In the genomic region with DNA sequence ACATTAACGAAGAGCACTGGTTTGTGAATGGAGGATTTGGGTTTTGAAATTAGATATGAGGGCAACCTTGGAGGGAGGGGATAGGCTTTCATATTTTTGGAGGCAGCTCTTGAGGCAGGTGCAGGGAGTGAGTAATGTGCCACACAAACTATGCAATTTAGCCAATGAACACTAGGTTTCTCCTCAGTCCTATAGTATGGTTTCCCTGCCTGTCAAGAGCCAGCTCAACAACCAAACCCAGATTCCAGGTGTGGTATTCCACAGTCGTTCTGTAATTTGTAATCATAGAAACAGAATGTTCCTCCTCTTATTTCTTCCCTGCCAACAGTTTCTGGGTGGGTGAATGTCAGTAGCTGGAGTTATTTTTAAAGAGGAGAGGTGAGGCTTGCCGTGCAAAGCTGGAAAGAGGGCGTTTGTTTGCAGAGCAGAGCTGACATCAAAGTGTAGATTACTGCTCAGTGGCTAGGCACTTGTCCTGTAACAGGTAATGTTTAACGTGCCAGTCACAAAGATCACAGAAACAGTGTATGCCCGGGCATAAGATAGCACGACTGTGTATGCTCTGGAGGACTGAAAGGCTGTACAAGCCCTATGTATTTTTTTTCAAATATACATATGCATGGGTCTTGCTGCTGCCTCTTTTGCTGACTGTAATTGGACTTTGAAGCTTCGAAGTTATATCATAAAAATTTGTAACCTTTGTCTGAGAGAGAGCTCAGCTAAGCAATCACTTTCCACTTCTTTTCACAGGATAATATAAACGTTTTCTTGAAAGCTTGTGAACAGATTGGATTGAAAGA, we compare ENCODE assay signal across 8 cellular contexts.
DNase-seq lines count a peak whose midpoint lies in the region; ATAC-seq lines count a peak whose summit lies in the region.

No MANE protein-coding gene starts in this region.

- no peaks in the 10 kb centered on the region for H3K9me3 ChIP-seq in skeletal muscle satellite cell (replicated peaks; ENCODE audit: low read length)

- H3K27ac Mint-ChIP-seq in T-cell: peak overlapping the region; percentile 84 to 98

- H3K4me3 Mint-ChIP-seq in T-cell: peak overlapping the region; percentile 77 to 79 (median 79)

- CTCF ChIA-PET in T-cell (lab: Charles Lee): interaction anchor here (0.5 to 3.5 kb wide), 15 partner anchors 10 to 1718 kb away, joined by 3 to 14 read pairs (median 4); no protein-coding TSS in a partner anchor

- POLR2A ChIA-PET in T-cell (lab: Charles Lee): interaction anchor here (0.6 to 0.8 kb wide), 3 partner anchors 14 to 1116 kb away, joined by 3 to 7 read pairs (median 4); no protein-coding TSS in a partner anchor

- peak overlapping the region; percentile 71 for H3K4me2 ChIP-seq in skeletal muscle satellite cell (ENCODE audit: low read length)

- no peak overlapping the region for H3K4me3 ChIP-seq in skeletal muscle satellite cell (ENCODE audit: low read length)

- peaks cover 4% of the 10 kb centered on the region for H3K36me3 Mint-ChIP-seq in T-cell

- H3K4me1 ChIP-seq in skeletal muscle satellite cell (ENCODE audit: control insufficient read depth, insufficient read depth, low read length): peaks cover 53% of the 10 kb centered on the region

- peak overlapping the region; percentile 50 for H3K9ac ChIP-seq in skeletal muscle satellite cell (ENCODE audit: low read depth, low read length)

- H3K27ac ChIP-seq in substantia nigra (ENCODE audit: low read depth, low read length, poor library complexity, severe bottlenecking): no peak overlapping the region

- H3K27me3 ChIP-seq in skeletal muscle satellite cell (ENCODE audit: control insufficient read depth, insufficient read depth, low read length): no peaks in the 10 kb centered on the region

- peaks cover 72 to 73% (median 72%) of the 10 kb centered on the region in 3 donors for H3K4me1 Mint-ChIP-seq in T-cell

- H3K27me3 Mint-ChIP-seq in T-cell: no peaks in the 10 kb centered on the region

- peaks cover 37% of the 10 kb centered on the region for H3K36me3 ChIP-seq in skeletal muscle satellite cell (ENCODE audit: insufficient read depth, low read length)

- no peaks in the 10 kb centered on the region for H3K9me3 Mint-ChIP-seq in T-cell

- intact Hi-C loops in Right ventricle myocardium superior (cut with DNase I): loop anchor here (5.0 kb wide), 1 partner anchor 47 kb away; no protein-coding TSS in a partner anchor

- DNase-seq in Ammon's horn (ENCODE audit: low spot score) (peak; percentile 37), T-cell (peak in 12 of 34 experiments; percentile 1 to 40 (median 13)), Right ventricle myocardium superior (no peak), substantia nigra (lab: John Stamatoyannopoulos, UW) (no peak), EL (no peak)

- ATAC-seq in GM19043 (IDR thresholded peaks at IDR 0.05; ENCODE audit: low read depth, unreplicated experiment) (peak; percentile 41), HG03521 (IDR thresholded peaks at IDR 0.05; ENCODE audit: unreplicated experiment) (peak; percentile 36), T-cell (replicated peaks in 1 of 4) (peak; percentile 73 to 81 (median 77)), Right ventricle myocardium superior (ENCODE audit: poor library complexity) (peak; percentile 72)
